18 cellular contexts compared by ENCODE assay signal in genomic region chr12:51381226-51382079, GRCh38. TPM values are rescaled to one million over a fixed set of nuclear protein-coding genes. Genes with fewer than 3 reads are reported as not detected.
DNase-seq lines count a peak whose midpoint lies in the region; ATAC-seq and TF ChIP-seq lines count a peak whose summit lies in the region.
"Had no signal": no experiment of that assay in that cellular context is flagged by ENCODE, and none has a peak within 500 bp of the region (broad histone marks: within the 10 kb centered on the region; RNA-seq: fewer than 3 reads in every experiment).

No MANE protein-coding gene starts in this region.

- no peak for ATAC-seq in HG02610 (IDR thresholded peaks at IDR 0.05; ENCODE audit: unreplicated experiment)
- no peak for ATAC-seq in activated CD8-positive, alpha-beta memory T cell treated with anti-CD3 and anti-CD28 coated beads, Interleukin-2, amount 10 ng/mL, durations not matched to agents 7 days and 5 days
- ATAC-seq: activated CD4-positive, CD25-positive, alpha-beta regulatory T cell treated with anti-CD3 and anti-CD28 coated beads, Interleukin-2, amount 50 U/mL, for 24 hours; sciatic nerve had no signal

- no peak overlapping the region for H3K4me3 Mint-ChIP-seq in activated CD8-positive, alpha-beta memory T cell treated with anti-CD3 and anti-CD28 coated beads, Interleukin-2, amount 10 ng/mL, durations not matched to agents 7 days and 5 days
- H3K4me3 Mint-ChIP-seq: activated T-helper 1 cell treated with anti-CD3 and anti-CD28 coated beads, Interleukin-12 subunit alpha, Interleukin-12 subunit beta, Interleukin-2, Interleukin-4 antibody, amounts not matched to agents 30 ng/mL and 10 ng/mL and 1 ng/mL, durations not matched to agents 14 hours and 24 hours and 36 hours; immature natural killer cell had no signal

- no peak overlapping the region for H3K4me3 ChIP-seq in astrocyte of the spinal cord (ENCODE audit: low read depth, low read length)
- H3K4me3 ChIP-seq in ovary = no peak overlapping the region
- H3K4me3 ChIP-seq: SK-N-MC had no signal

- no peaks in the 10 kb centered on the region for H3K36me3 ChIP-seq in ovary

- no peaks in the 10 kb centered on the region for H3K27me3 Mint-ChIP-seq in activated CD8-positive, alpha-beta memory T cell treated with anti-CD3 and anti-CD28 coated beads, Interleukin-2, amount 10 ng/mL, durations not matched to agents 7 days and 5 days

- H3K4me1 Mint-ChIP-seq in activated CD8-positive, alpha-beta memory T cell treated with anti-CD3 and anti-CD28 coated beads, Interleukin-2, amount 10 ng/mL, durations not matched to agents 7 days and 5 days = peaks cover 20% of the 10 kb centered on the region

- in situ Hi-C loops in astrocyte of the spinal cord (cut with HindIII; ENCODE audit: low sequenced_read_pairs) = no loop called here

- 28 to 29% (median 28%) methylated on average over 5 of the region's 5 CpGs for WGBS in ovary, 3 donors

- no peaks in the 10 kb centered on the region for H3K9me3 Mint-ChIP-seq in activated CD8-positive, alpha-beta memory T cell treated with anti-CD3 and anti-CD28 coated beads, Interleukin-2, amount 10 ng/mL, durations not matched to agents 7 days and 5 days (ENCODE audit: low read depth)
- H3K9me3 Mint-ChIP-seq: activated T-helper 1 cell treated with anti-CD3 and anti-CD28 coated beads, Interleukin-12 subunit alpha, Interleukin-12 subunit beta, Interleukin-2, Interleukin-4 antibody, amounts not matched to agents 30 ng/mL and 10 ng/mL and 1 ng/mL, durations not matched to agents 14 hours and 24 hours and 36 hours; immature natural killer cell had no signal

- TF ChIP-seq CTCF in astrocyte of the spinal cord (IDR thresholded peaks at IDR 0.05; ENCODE audit: low read depth, low read length) = no peak
- no peak for TF ChIP-seq CTCF in ovary (IDR thresholded peaks at IDR 0.05)

- no peak overlapping the region for H3K27ac ChIP-seq in ovary
- H3K27ac ChIP-seq: KMS-11, SK-N-MC had no signal

- intact Hi-C loops in ovary (cut with DNase I) = no loop called here

- no peaks in the 10 kb centered on the region for H3K4me1 ChIP-seq in ovary (ENCODE audit: insufficient read depth)

- TF ChIP-seq EP300 in ovary (IDR thresholded peaks at IDR 0.05) = no peak

- peaks cover 35% of the 10 kb centered on the region for H3K36me3 Mint-ChIP-seq in activated CD8-positive, alpha-beta memory T cell treated with anti-CD3 and anti-CD28 coated beads, Interleukin-2, amount 10 ng/mL, durations not matched to agents 7 days and 5 days

- CTCF ChIA-PET in activated CD8-positive, alpha-beta memory T cell treated with anti-CD3 and anti-CD28 coated beads, Interleukin-2, amount 10 ng/mL, durations not matched to agents 7 days and 5 days (lab: Charles Lee) = no interaction called here

- H3K27ac Mint-ChIP-seq in activated CD8-positive, alpha-beta memory T cell treated with anti-CD3 and anti-CD28 coated beads, Interleukin-2, amount 10 ng/mL, durations not matched to agents 7 days and 5 days = no peak overlapping the region
- H3K27ac Mint-ChIP-seq: activated T-helper 1 cell treated with anti-CD3 and anti-CD28 coated beads, Interleukin-12 subunit alpha, Interleukin-12 subunit beta, Interleukin-2, Interleukin-4 antibody, amounts not matched to agents 30 ng/mL and 10 ng/mL and 1 ng/mL, durations not matched to agents 14 hours and 24 hours and 36 hours had no signal

- H3K9me3 ChIP-seq in ovary = no peaks in the 10 kb centered on the region

- DNase-seq in NCI-H1417 (lab: John Stamatoyannopoulos, UW) = peak; percentile 16 to 85 (median 51)
- no peak for DNase-seq in NCI-H1417 treated with DMSO at 0.1 percent for 48 hours (lab: John Stamatoyannopoulos, UW)
- peak; percentile 26 for DNase-seq in NCI-H128 (lab: John Stamatoyannopoulos, UW; ENCODE audit: unreplicated experiment)
- DNase-seq in astrocyte of the spinal cord (ENCODE audit: low read depth, low spot score) = peak; percentile 54
- peak in 4 of 5 donors; percentile 33 to 74 (median 44) for DNase-seq in ovary
- no peak for DNase-seq in stimulated activated CD4-positive, alpha-beta T cell treated with anti-CD3 and anti-CD28 coated beads, Interleukin-12 subunit alpha, Interleukin-12 subunit beta, amount 100 ng/mL, for 4 hours
- no peak for DNase-seq in activated CD8-positive, alpha-beta memory T cell treated with anti-CD3 and anti-CD28 coated beads, Interleukin-2, amount 10 ng/mL, durations not matched to agents 7 days and 5 days
- DNase-seq: immature natural killer cell had no signal

- no peak for TF ChIP-seq POLR2A in ovary (IDR thresholded peaks at IDR 0.05)

- H3K27me3 ChIP-seq in ovary = no peaks in the 10 kb centered on the region

RNA-seq across cellular contexts. Expression of gene GALNT6, which starts 9.8 kb away (rescaled TPM):
- total RNA-seq in ovary = 10 to 100 TPM in 2 of 7 donors, 1 to 10 TPM in 4, under 1 TPM in 1; 0.56 to 14.5 (median 4.0) TPM
- polyA plus RNA-seq in ovary = 1 to 10 TPM in 1 of 2 donors, under 1 TPM in 1; 0.51 to 2.7 TPM
- total RNA-seq in activated CD8-positive, alpha-beta memory T cell treated with anti-CD3 and anti-CD28 coated beads, Interleukin-2, amount 10 ng/mL, durations not matched to agents 7 days and 5 days = 10 to 100 TPM; 43.9 to 47.9 TPM
- total RNA-seq: NCI-H460 had no signal

RNA-seq across cellular contexts. Expression of gene CELA1, which starts 35.0 kb away (rescaled TPM):
- not detected for total RNA-seq in ovary
- polyA plus RNA-seq in ovary = not detected
- total RNA-seq in activated CD8-positive, alpha-beta memory T cell treated with anti-CD3 and anti-CD28 coated beads, Interleukin-2, amount 10 ng/mL, durations not matched to agents 7 days and 5 days = not detected
- total RNA-seq: A172; activated T-helper 1 cell treated with anti-CD3 and anti-CD28 coated beads, Interleukin-12 subunit alpha, Interleukin-12 subunit beta, Interleukin-2, Interleukin-4 antibody, amounts not matched to agents 30 ng/mL and 10 ng/mL and 1 ng/mL, durations not matched to agents 14 hours and 24 hours and 36 hours; bronchial epithelial cell; NCI-H460; sciatic nerve; temporal lobe had no signal

RNA-seq across cellular contexts. Expression of gene SLC4A8, which starts 43.2 kb away (rescaled TPM):
- 10 to 100 TPM in 4 of 7 donors, 1 to 10 TPM in 3; 4.7 to 18.5 (median 10.6) TPM for total RNA-seq in ovary
- 1 to 10 TPM; 1.5 to 4.7 TPM for polyA plus RNA-seq in ovary
- 1 to 10 TPM; 9.1 to 9.2 TPM for total RNA-seq in activated CD8-positive, alpha-beta memory T cell treated with anti-CD3 and anti-CD28 coated beads, Interleukin-2, amount 10 ng/mL, durations not matched to agents 7 days and 5 days

RNA-seq across cellular contexts. Expression of gene BIN2, which starts 57.5 kb away (rescaled TPM):
- 1 to 10 TPM; 1.1 to 3.5 (median 1.5) TPM for total RNA-seq in ovary
- 1 to 10 TPM; 1.1 to 7.6 TPM for polyA plus RNA-seq in ovary
- 100 to 1,000 TPM; 109 to 147 TPM for total RNA-seq in activated CD8-positive, alpha-beta memory T cell treated with anti-CD3 and anti-CD28 coated beads, Interleukin-2, amount 10 ng/mL, durations not matched to agents 7 days and 5 days
- total RNA-seq: A172, bronchial epithelial cell, NCI-H460 had no signal

Comparison
In these comparisons a context has a peak if more than half of its experiments do, and no peak if none do; other contexts are left out.
1. DNase-seq: peak in NCI-H1417 (3 of 3), NCI-H128 (single experiment), astrocyte of the spinal cord (single experiment) and ovary (4 of 5); none in NCI-H1417 treated with DMSO at 0.1 percent for 48 hours (single experiment), stimulated activated CD4-positive, alpha-beta T cell treated with anti-CD3 and anti-CD28 coated beads, Interleukin-12 subunit alpha, Interleukin-12 subunit beta, amount 100 ng/mL, for 4 hours (single experiment) and activated CD8-positive, alpha-beta memory T cell treated with anti-CD3 and anti-CD28 coated beads, Interleukin-2, amount 10 ng/mL, durations not matched to agents 7 days and 5 days (single experiment).